In the genomic region with DNA sequence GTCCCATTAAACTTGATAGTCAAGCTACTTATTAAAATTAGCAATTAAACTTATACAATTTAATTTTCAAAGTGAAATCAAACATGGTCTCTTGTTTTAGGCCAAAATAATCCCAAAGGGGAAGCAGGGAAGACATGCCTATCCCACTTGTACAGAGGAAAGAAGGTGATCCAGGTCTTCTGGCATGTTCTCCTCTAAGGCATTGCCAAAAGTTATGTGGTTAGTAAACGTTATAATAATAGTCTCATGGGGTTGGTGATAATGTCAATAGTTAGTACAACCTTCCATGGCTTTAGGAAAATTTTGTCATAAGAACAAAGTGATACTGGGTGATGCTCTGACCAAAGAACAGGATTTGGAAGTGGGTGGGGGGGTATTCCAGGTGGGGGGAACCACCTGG, we compare ENCODE assay signal across 1 cellular context.
TF ChIP-seq lines count a peak whose summit lies in the region.

No MANE protein-coding gene starts in this region.

TF ChIP-seq in HepG2, 621 proteins besides CTCF, POLR2A, EP300 and RAD21:
- TF ChIP-seq KMT2A (CRISPR knock-in tag; IDR thresholded peaks at IDR 0.05) (no peak), LCORL (IDR thresholded peaks at IDR 0.05) (no peak), LCORL (CRISPR knock-in tag; IDR thresholded peaks at IDR 0.05) (no peak), NAIF1 (CRISPR knock-in tag; IDR thresholded peaks at IDR 0.05; ENCODE audit: borderline replicate concordance) (no peak), CENPX (CRISPR knock-in tag; IDR thresholded peaks at IDR 0.05) (no peak), MAZ (IDR thresholded peaks at IDR 0.05; ENCODE audit: borderline replicate concordance, low read depth, low read length) (no peak), MAZ (CRISPR knock-in tag; IDR thresholded peaks at IDR 0.05; ENCODE audit: low read depth) (no peak), ZNF562 (CRISPR knock-in tag; IDR thresholded peaks at IDR 0.05; ENCODE audit: borderline replicate concordance) (no peak), RXRA (CRISPR knock-in tag; IDR thresholded peaks at IDR 0.05) (no peak), HNF4A (CRISPR knock-in tag; IDR thresholded peaks at IDR 0.05) (no peak), KAT7 (CRISPR knock-in tag; IDR thresholded peaks at IDR 0.05; ENCODE audit: borderline replicate concordance) (no peak), NFE2 (CRISPR knock-in tag; IDR thresholded peaks at IDR 0.05) (no peak), ZNF775 (CRISPR knock-in tag; IDR thresholded peaks at IDR 0.05; ENCODE audit: borderline replicate concordance) (no peak), U2AF1 (optimal IDR thresholded peaks at IDR 0.05; ENCODE audit: low read depth, low read length) (no peak), ZNF12 (CRISPR knock-in tag; IDR thresholded peaks at IDR 0.05) (no peak), ZNF761 (CRISPR knock-in tag; conservative IDR thresholded peaks at IDR 0.05) (no peak), ZNF30 (CRISPR knock-in tag; IDR thresholded peaks at IDR 0.05) (no peak), ARNT (IDR thresholded peaks at IDR 0.05) (no peak)
- TF ChIP-seq, protein P1, sequence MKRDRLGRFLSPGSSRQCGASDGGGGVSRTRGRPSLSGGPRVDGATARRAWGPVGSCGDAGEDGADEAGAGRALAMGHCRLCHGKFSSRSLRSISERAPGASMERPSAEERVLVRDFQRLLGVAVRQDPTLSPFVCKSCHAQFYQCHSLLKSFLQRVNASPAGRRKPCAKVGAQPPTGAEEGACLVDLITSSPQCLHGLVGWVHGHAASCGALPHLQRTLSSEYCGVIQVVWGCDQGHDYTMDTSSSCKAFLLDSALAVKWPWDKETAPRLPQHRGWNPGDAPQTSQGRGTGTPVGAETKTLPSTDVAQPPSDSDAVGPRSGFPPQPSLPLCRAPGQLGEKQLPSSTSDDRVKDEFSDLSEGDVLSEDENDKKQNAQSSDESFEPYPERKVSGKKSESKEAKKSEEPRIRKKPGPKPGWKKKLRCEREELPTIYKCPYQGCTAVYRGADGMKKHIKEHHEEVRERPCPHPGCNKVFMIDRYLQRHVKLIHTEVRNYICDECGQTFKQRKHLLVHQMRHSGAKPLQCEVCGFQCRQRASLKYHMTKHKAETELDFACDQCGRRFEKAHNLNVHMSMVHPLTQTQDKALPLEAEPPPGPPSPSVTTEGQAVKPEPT (CRISPR knock-in tag; IDR thresholded peaks at IDR 0.05; ENCODE audit: low read depth): no peak
- TF ChIP-seq, protein P2, sequence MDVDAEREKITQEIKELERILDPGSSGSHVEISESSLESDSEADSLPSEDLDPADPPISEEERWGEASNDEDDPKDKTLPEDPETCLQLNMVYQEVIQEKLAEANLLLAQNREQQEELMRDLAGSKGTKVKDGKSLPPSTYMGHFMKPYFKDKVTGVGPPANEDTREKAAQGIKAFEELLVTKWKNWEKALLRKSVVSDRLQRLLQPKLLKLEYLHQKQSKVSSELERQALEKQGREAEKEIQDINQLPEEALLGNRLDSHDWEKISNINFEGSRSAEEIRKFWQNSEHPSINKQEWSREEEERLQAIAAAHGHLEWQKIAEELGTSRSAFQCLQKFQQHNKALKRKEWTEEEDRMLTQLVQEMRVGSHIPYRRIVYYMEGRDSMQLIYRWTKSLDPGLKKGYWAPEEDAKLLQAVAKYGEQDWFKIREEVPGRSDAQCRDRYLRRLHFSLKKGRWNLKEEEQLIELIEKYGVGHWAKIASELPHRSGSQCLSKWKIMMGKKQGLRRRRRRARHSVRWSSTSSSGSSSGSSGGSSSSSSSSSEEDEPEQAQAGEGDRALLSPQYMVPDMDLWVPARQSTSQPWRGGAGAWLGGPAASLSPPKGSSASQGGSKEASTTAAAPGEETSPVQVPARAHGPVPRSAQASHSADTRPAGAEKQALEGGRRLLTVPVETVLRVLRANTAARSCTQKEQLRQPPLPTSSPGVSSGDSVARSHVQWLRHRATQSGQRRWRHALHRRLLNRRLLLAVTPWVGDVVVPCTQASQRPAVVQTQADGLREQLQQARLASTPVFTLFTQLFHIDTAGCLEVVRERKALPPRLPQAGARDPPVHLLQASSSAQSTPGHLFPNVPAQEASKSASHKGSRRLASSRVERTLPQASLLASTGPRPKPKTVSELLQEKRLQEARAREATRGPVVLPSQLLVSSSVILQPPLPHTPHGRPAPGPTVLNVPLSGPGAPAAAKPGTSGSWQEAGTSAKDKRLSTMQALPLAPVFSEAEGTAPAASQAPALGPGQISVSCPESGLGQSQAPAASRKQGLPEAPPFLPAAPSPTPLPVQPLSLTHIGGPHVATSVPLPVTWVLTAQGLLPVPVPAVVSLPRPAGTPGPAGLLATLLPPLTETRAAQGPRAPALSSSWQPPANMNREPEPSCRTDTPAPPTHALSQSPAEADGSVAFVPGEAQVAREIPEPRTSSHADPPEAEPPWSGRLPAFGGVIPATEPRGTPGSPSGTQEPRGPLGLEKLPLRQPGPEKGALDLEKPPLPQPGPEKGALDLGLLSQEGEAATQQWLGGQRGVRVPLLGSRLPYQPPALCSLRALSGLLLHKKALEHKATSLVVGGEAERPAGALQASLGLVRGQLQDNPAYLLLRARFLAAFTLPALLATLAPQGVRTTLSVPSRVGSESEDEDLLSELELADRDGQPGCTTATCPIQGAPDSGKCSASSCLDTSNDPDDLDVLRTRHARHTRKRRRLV (CRISPR knock-in tag; IDR thresholded peaks at IDR 0.05): no peak
